ENCODE assay signal across 16 cellular contexts in the genomic region with DNA sequence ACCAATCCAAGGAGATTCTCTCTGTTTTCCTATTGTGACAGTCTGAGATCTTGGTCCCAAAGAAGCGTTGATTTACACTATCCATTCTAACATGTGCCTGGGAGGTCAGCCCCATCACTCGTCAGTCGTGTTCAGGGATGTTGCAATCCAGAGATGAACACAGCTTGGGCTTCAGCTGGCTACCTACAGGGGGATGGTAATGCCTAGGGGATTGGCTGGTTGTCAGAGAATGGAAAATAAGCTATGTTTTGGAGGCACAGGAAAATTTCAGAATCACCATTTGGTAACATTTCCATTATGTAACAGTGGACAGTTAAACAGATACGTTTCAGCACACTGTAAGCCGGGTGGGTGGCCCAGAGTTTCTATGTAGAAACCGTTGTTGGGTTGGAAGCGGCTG.
"Had no signal": no experiment of that assay in that cellular context is flagged by ENCODE, and none has a peak within 500 bp of the region (broad histone marks: within the 10 kb centered on the region; RNA-seq: fewer than 3 reads in every experiment).

No MANE protein-coding gene starts in this region.

- H3K9me3 ChIP-seq: esophagus squamous epithelium, heart right ventricle, left lung, ovary, psoas muscle, spleen, thoracic aorta, tibial nerve, upper lobe of left lung had no signal

- H3K27ac Mint-ChIP-seq: effector memory CD8-positive, alpha-beta T cell; naive thymus-derived CD8-positive, alpha-beta T cell; nephron progenitor cell; stimulated activated naive B cell treated with anti-CD40 and anti-IgM and Interleukin-4, amounts not matched to agents 10 μg/mL and 1 μg/mL and 100 μg/mL, for 72 hours; stimulated activated naive CD8-positive, alpha-beta T cell treated with anti-CD3 and anti-CD28 coated beads, Interleukin-15, Interleukin-2, amounts not matched to agents 100 ng/mL and 50 ng/mL, for 24 hours had no signal

- H3K4me1 ChIP-seq: esophagus squamous epithelium, psoas muscle had no signal

- H3K4me1 Mint-ChIP-seq: naive thymus-derived CD8-positive, alpha-beta T cell; stimulated activated naive B cell treated with anti-CD40 and anti-IgM and Interleukin-4, amounts not matched to agents 10 μg/mL and 1 μg/mL and 100 μg/mL, for 72 hours had no signal

- H3K4me3 ChIP-seq: esophagus squamous epithelium, heart right ventricle, left lung, ovary, psoas muscle, skin epidermis, spleen, thoracic aorta, tibial nerve, upper lobe of left lung had no signal

- H3K27ac ChIP-seq: esophagus squamous epithelium, heart right ventricle, left lung, ovary, psoas muscle, skin epidermis, spleen, thoracic aorta, tibial nerve, upper lobe of left lung had no signal

- DNase-seq: cortex of kidney, esophagus squamous epithelium had no signal

- H3K9me3 Mint-ChIP-seq: effector memory CD8-positive, alpha-beta T cell; nephron progenitor cell; stimulated activated naive B cell treated with anti-CD40 and anti-IgM and Interleukin-4, amounts not matched to agents 10 μg/mL and 1 μg/mL and 100 μg/mL, for 72 hours; stimulated activated naive CD8-positive, alpha-beta T cell treated with anti-CD3 and anti-CD28 coated beads, Interleukin-15, Interleukin-2, amounts not matched to agents 100 ng/mL and 50 ng/mL, for 24 hours had no signal

- H3K36me3 Mint-ChIP-seq: naive thymus-derived CD8-positive, alpha-beta T cell; stimulated activated naive B cell treated with anti-CD40 and anti-IgM and Interleukin-4, amounts not matched to agents 10 μg/mL and 1 μg/mL and 100 μg/mL, for 72 hours had no signal

- H3K27me3 ChIP-seq: ovary, tibial nerve, upper lobe of left lung had no signal

- H3K4me3 Mint-ChIP-seq: effector memory CD8-positive, alpha-beta T cell; naive thymus-derived CD8-positive, alpha-beta T cell; nephron progenitor cell; stimulated activated naive B cell treated with anti-CD40 and anti-IgM and Interleukin-4, amounts not matched to agents 10 μg/mL and 1 μg/mL and 100 μg/mL, for 72 hours; stimulated activated naive CD8-positive, alpha-beta T cell treated with anti-CD3 and anti-CD28 coated beads, Interleukin-15, Interleukin-2, amounts not matched to agents 100 ng/mL and 50 ng/mL, for 24 hours had no signal

- H3K36me3 ChIP-seq: esophagus squamous epithelium, heart right ventricle, left lung, ovary, spleen, thoracic aorta, tibial nerve, upper lobe of left lung had no signal
